ENCODE assay signal across 8 cellular contexts in genomic region chr6:88780714-88781389, GRCh38.
DNase-seq lines count a peak whose midpoint lies in the region; ATAC-seq, FAIRE-seq and TF ChIP-seq lines count a peak whose summit lies in the region.

No MANE protein-coding gene starts in this region.

- intact Hi-C loops in Caco-2 (cut with micrococcal nuclease; ENCODE audit: unreplicated experiment), result loop anchor here (1.0 kb wide), 1 partner anchor 89 kb away; no protein-coding TSS in a partner anchor

- H3K27ac Mint-ChIP-seq in Caco-2 (ENCODE audit: unreplicated experiment) (no peak overlapping the region), T-helper 17 cell (no peak overlapping the region), astrocyte (ENCODE audit: unreplicated experiment) (no peak overlapping the region)

- H3K79me2 ChIP-seq in astrocyte (ENCODE audit: insufficient read depth, low read length), result no peaks in the 10 kb centered on the region

- H3K4me1 ChIP-seq in Caco-2, result no peaks in the 10 kb centered on the region
- H3K4me1 ChIP-seq in astrocyte (ENCODE audit: insufficient read depth, low read length), result no peaks in the 10 kb centered on the region

- peak; percentile 84 for FAIRE-seq in astrocyte (lab: Jason Lieb, UNC)

- no TSS peak for BruUV-seq in Caco-2 (replicated peaks; lab: Mats Ljungman, UMichigan)

- TF ChIP-seq CTCF in Caco-2 (IDR thresholded peaks at IDR 0.05; ENCODE audit: insufficient read depth in 1 of 2, low read depth in 1 of 2, low read length in 1 of 2, severe bottlenecking in 1 of 2, unreplicated experiment in 1 of 2) (peak; percentile 77 to 84), astrocyte (IDR thresholded peaks at IDR 0.05; ENCODE audit: insufficient read depth, low read depth, low read length) (peak; percentile 89)

- POLR2A ChIA-PET in Caco-2 (lab: Charles Lee), result no interaction called here

- H3K27me3 ChIP-seq in Caco-2 (replicated peaks; ENCODE audit: control insufficient read depth, insufficient read depth, low read length), result no peaks in the 10 kb centered on the region
- no peaks in the 10 kb centered on the region for H3K27me3 ChIP-seq in astrocyte (ENCODE audit: insufficient read depth, low read length)

- ATAC-seq in GM21576 (IDR thresholded peaks at IDR 0.05; ENCODE audit: unreplicated experiment), result peak; percentile 60
- peak; percentile 86 for ATAC-seq in T-helper 17 cell

- no peak overlapping the region for H3K9ac ChIP-seq in astrocyte (ENCODE audit: low read length)

- peak; percentile 51 to 69 for DNase-seq in Caco-2
- peak; percentile 50 for DNase-seq in NCI-H146 (lab: John Stamatoyannopoulos, UW)
- peak in 1 of 3 donors; percentile 23 for DNase-seq in T-helper 17 cell
- DNase-seq in astrocyte (ENCODE audit: low read depth), result peak; percentile 25
- peak; percentile 36 for DNase-seq in iPS DF 4.7 (ENCODE audit: extremely low read depth, low spot score)
- DNase-seq in stimulated activated CD4-positive, alpha-beta T cell treated with anti-CD3 and anti-CD28 coated beads, Interleukin-15, amount 100 ng/mL, for 24 hours, result peak; percentile 46
- no peak for DNase-seq in GM19240 (ENCODE audit: insufficient read length, low spot score)

- H3K27me3 Mint-ChIP-seq in Caco-2 (ENCODE audit: insufficient read depth, unreplicated experiment), result no peaks in the 10 kb centered on the region
- H3K27me3 Mint-ChIP-seq in T-helper 17 cell, result no peaks in the 10 kb centered on the region
- H3K27me3 Mint-ChIP-seq in astrocyte (ENCODE audit: low read depth, unreplicated experiment), result no peaks in the 10 kb centered on the region

- H3K4me2 ChIP-seq in astrocyte (ENCODE audit: low read length), result no peak overlapping the region

- H3K36me3 ChIP-seq in Caco-2 (ENCODE audit: control insufficient read depth, insufficient read depth, low read length) (no peaks in the 10 kb centered on the region), astrocyte (ENCODE audit: insufficient read depth, low read length) (no peaks in the 10 kb centered on the region)

- H2AFZ ChIP-seq in astrocyte (ENCODE audit: low read depth, low read length), result no peak overlapping the region

- H3K4me1 Mint-ChIP-seq in Caco-2 (ENCODE audit: low read depth, unreplicated experiment) (no peaks in the 10 kb centered on the region), T-helper 17 cell (peaks cover 9% of the 10 kb centered on the region), astrocyte (ENCODE audit: low read depth, unreplicated experiment) (no peaks in the 10 kb centered on the region)

- H3K27ac ChIP-seq in astrocyte (ENCODE audit: low read depth, low read length), result no peak overlapping the region

- no peak overlapping the region for H3K4me3 Mint-ChIP-seq in Caco-2 (ENCODE audit: unreplicated experiment)
- H3K4me3 Mint-ChIP-seq in T-helper 17 cell, result no peak overlapping the region
- H3K4me3 Mint-ChIP-seq in astrocyte (ENCODE audit: unreplicated experiment), result no peak overlapping the region

- H3K9me3 ChIP-seq in Caco-2 (no peaks in the 10 kb centered on the region; the same call in 1 of the 2 replicates), T-helper 17 cell (ENCODE audit: control insufficient read depth, low read length, poor library complexity, severe bottlenecking) (no peaks in the 10 kb centered on the region), astrocyte (ENCODE audit: insufficient read depth, low read depth, low read length) (no peaks in the 10 kb centered on the region)

- H3K9me3 Mint-ChIP-seq in Caco-2 (ENCODE audit: unreplicated experiment) (no peaks in the 10 kb centered on the region), astrocyte (ENCODE audit: unreplicated experiment) (no peaks in the 10 kb centered on the region)

- peaks cover 10% of the 10 kb centered on the region for H3K36me3 Mint-ChIP-seq in Caco-2 (ENCODE audit: insufficient read depth, unreplicated experiment)
- peaks cover 7% of the 10 kb centered on the region for H3K36me3 Mint-ChIP-seq in T-helper 17 cell (ENCODE audit: low read depth)
- peaks cover 2% of the 10 kb centered on the region for H3K36me3 Mint-ChIP-seq in astrocyte (ENCODE audit: low read depth, unreplicated experiment)

- CTCF ChIA-PET in Caco-2 (lab: Charles Lee), result no interaction called here

- no peaks in the 10 kb centered on the region for H4K20me1 ChIP-seq in astrocyte (ENCODE audit: insufficient read depth, low read length)

- H3K4me3 ChIP-seq in Caco-2 (ENCODE audit: low read depth, low read length) (no peak overlapping the region), astrocyte (ENCODE audit: insufficient read depth, low read depth, low read length) (no peak overlapping the region)
